Comparison of ENCODE assay signal across 8 cellular contexts in the genomic region with DNA sequence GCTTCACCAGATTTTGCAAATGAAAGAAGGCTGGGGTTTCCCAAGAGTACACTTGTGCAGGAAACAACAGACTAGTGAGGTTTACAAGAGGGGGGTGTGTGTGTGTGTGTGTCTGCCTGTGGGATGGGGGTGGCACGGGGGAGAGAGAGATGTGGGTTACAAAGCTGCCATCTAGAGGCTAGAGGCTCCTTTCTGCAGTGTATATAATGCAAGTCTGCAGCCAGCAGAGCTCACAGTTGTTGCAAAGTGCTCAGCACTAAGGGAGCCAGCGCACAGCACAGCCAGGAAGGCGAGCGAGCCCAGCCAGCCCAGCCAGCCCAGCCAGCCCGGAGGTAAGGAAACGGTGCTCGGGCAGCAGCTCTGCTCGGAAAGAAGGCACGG.
DNase-seq lines count a peak whose midpoint lies in the region; ATAC-seq lines count a peak whose summit lies in the region.

A gene (plus strand): TSS at position 233 of the 381 bp plus-strand sequence. CDS start 10,641 bp downstream, outside the sequence.

- H3K27me3 Mint-ChIP-seq in memory B cell, result peaks cover 6% of the 10 kb centered on the region

- no peaks in the 10 kb centered on the region for H3K9me3 Mint-ChIP-seq in memory B cell

- H3K36me3 Mint-ChIP-seq in memory B cell, result peaks cover 2% of the 10 kb centered on the region

- H3K4me1 Mint-ChIP-seq in memory B cell, result peaks cover 32% of the 10 kb centered on the region

- ATAC-seq in HG02973 (IDR thresholded peaks at IDR 0.05; ENCODE audit: unreplicated experiment), result peak; percentile 68
- ATAC-seq in memory B cell (ENCODE audit: low read depth), result peak; percentile 89

- peak within 1 kb of the TSS; percentile 92 for H3K4me3 Mint-ChIP-seq in memory B cell

- peak; percentile 44 for DNase-seq in NCI-H82 (lab: John Stamatoyannopoulos, UW)
- no peak for DNase-seq in NCI-H82 treated with DMSO at 0.1 percent for 48 hours (lab: John Stamatoyannopoulos, UW; ENCODE audit: unreplicated experiment)
- DNase-seq in NCI-H2227 treated with DMSO at 0.1 percent for 48 hours (lab: John Stamatoyannopoulos, UW), result peak; percentile 74
- peak; percentile 54 to 65 for DNase-seq in activated CD4-positive, alpha-beta T cell treated with anti-CD3 and anti-CD28 coated beads, Interleukin-2, amount 50 U/mL, for 4 hours
- DNase-seq in ecto neural progenitor cell (ENCODE audit: low spot score), result peak; percentile 84
- DNase-seq in memory B cell (ENCODE audit: low spot score in 2 of 2), result peak; percentile 50 to 79
- DNase-seq in stimulated activated CD8-positive, alpha-beta memory T cell treated with anti-CD3 and anti-CD28 coated beads, Interleukin-12 subunit alpha, Interleukin-12 subunit beta, amount 100 ng/mL, for 24 hours (ENCODE audit: extremely low read depth), result peak; percentile 33

- peak within 1 kb of the TSS; percentile 90 for H3K27ac Mint-ChIP-seq in memory B cell
